ENCODE assay signal across 24 cellular contexts in genomic region chr6:29655658-29656057, GRCh38. TPM values are rescaled to one million over a fixed set of nuclear protein-coding genes. Genes with fewer than 3 reads are reported as not detected.
DNase-seq lines count a peak whose midpoint lies in the region; ATAC-seq, FAIRE-seq and TF ChIP-seq lines count a peak whose summit lies in the region.
"Had no signal": no experiment of that assay in that cellular context is flagged by ENCODE, and none has a peak within 500 bp of the region (broad histone marks: within the 10 kb centered on the region; RNA-seq: fewer than 3 reads in every experiment).

No MANE protein-coding gene starts in this region.

- H3K9ac ChIP-seq in H9 (ENCODE audit: extremely low read depth, insufficient read length, low read length) = no peak overlapping the region

- BruUV-seq in Calu3 (replicated peaks; lab: Mats Ljungman, UMichigan) = no TSS peak

- H3K79me1 ChIP-seq in H9 (ENCODE audit: insufficient read depth, low read depth, low read length, poor library complexity, severe bottlenecking) = no peaks in the 10 kb centered on the region

- H3K4me3 Mint-ChIP-seq in H9 (no peak overlapping the region), Calu3 (ENCODE audit: low read depth, unreplicated experiment) (no peak overlapping the region)
- H3K4me3 Mint-ChIP-seq: B cell; CD4-positive, CD25-positive, alpha-beta regulatory T cell had no signal

- DNase-seq in H9 (no peak), caudate nucleus (lab: John Stamatoyannopoulos, UW) (peak in 4 of 61 donors; percentile 8 to 20 (median 14)), Right ventricle myocardium superior (no peak), NCI-H524 treated with DMSO at 0.1 percent for 48 hours (lab: John Stamatoyannopoulos, UW) (no peak), Calu3 (no peak), H54 (ENCODE audit: insufficient read length, low spot score) (no peak)
- DNase-seq in stimulated activated CD4-positive, alpha-beta T cell treated with anti-CD3 and anti-CD28 coated beads, Interleukin-12 subunit alpha, Interleukin-12 subunit beta, amount 100 ng/mL, for 4 hours = no peak
- DNase-seq: CD4-positive, CD25-positive, alpha-beta regulatory T cell; COR-L47; MM.1S; NCI-H1092; NCI-H146; NCI-H2029 treated with DMSO at 0.1 percent for 48 hours; NCI-H2171; NCI-H446; NCI-H69; OCI-M1; SIG-M5 had no signal

- no peak overlapping the region for H2BK120ac ChIP-seq in H9 (ENCODE audit: low read depth, low read length, poor library complexity, severe bottlenecking)

- H3K23ac ChIP-seq in H9 (ENCODE audit: insufficient read length, low read depth, low read length) = no peak overlapping the region

- no CpG with 5 or more reads among the region's 6 CpGs for WGBS in H9 (ENCODE audit: extremely low coverage, insufficient read length, low lambda C conversion rate)

- H2BK15ac ChIP-seq in H9 (ENCODE audit: low read depth, low read length) = no peak overlapping the region

- H2AFZ ChIP-seq in H9 (ENCODE audit: low read length) = no peak overlapping the region

- no peak overlapping the region for H4K8ac ChIP-seq in H9 (replicated peaks; ENCODE audit: insufficient read length, low read depth, low read length)

- no peak overlapping the region for H3T11ph ChIP-seq in H9 (ENCODE audit: low read length)

- H3K36me3 Mint-ChIP-seq in H9 (ENCODE audit: insufficient read depth in 1 of 3, low read depth in 3 of 3) (no peaks in the 10 kb centered on the region), Calu3 (ENCODE audit: insufficient read depth, unreplicated experiment) (no peaks in the 10 kb centered on the region)
- H3K36me3 Mint-ChIP-seq: CD4-positive, CD25-positive, alpha-beta regulatory T cell had no signal

- peaks cover 32 to 43% of the 10 kb centered on the region in 2 experiments for H3K4me1 Mint-ChIP-seq in H9
- H3K4me1 Mint-ChIP-seq in Calu3 (ENCODE audit: low read depth, unreplicated experiment) = no peaks in the 10 kb centered on the region

- H3K27ac ChIP-seq in H9 (ENCODE audit: insufficient read length, low read depth, low read length) (no peak overlapping the region), caudate nucleus (ENCODE audit: low read depth, low read length) (peak overlapping the region; percentile 99), layer of hippocampus (ENCODE audit: low read depth, low read length) (peak overlapping the region; percentile 98)

- H3K27ac Mint-ChIP-seq in H9 (peak overlapping the region; percentile 29 to 55 (median 34); a peak in 3 of 7 replicates), Calu3 (ENCODE audit: unreplicated experiment) (no peak overlapping the region)
- H3K27ac Mint-ChIP-seq: B cell; CD4-positive, CD25-positive, alpha-beta regulatory T cell had no signal

- H3K23me2 ChIP-seq in H9 (ENCODE audit: insufficient read length, low read depth, low read length, poor library complexity, severe bottlenecking) = no peaks in the 10 kb centered on the region

- CTCF ChIA-PET in Calu3 (lab: Charles Lee) = interaction anchor here (1.1 kb wide), 1 partner anchor 94 kb away, joined by 6 read pairs; no protein-coding TSS in a partner anchor

- no peak overlapping the region for H3K4ac ChIP-seq in H9 (ENCODE audit: low read depth, low read length)

- intact Hi-C loops in Right ventricle myocardium superior (cut with DNase I) = no loop called here
- intact Hi-C loops in Calu3 (cut with micrococcal nuclease; ENCODE audit: unreplicated experiment) = no loop called here

- no peak overlapping the region for H4K5ac ChIP-seq in H9 (ENCODE audit: insufficient read length, low read depth, low read length)

- no peak overlapping the region for H3K56ac ChIP-seq in H9 (ENCODE audit: insufficient read length, low read depth, low read length)

- H3K14ac ChIP-seq in H9 (ENCODE audit: insufficient read depth, low read length) = no peak overlapping the region

- peaks cover 7% of the 10 kb centered on the region for H3K4me1 ChIP-seq in H9 (ENCODE audit: insufficient read depth, low read length)

- no peaks in the 10 kb centered on the region for H3K9me3 ChIP-seq in H9 (ENCODE audit: control insufficient read depth, low read depth, low read length)

- H3K27me3 ChIP-seq in H9 (ENCODE audit: insufficient read depth, low read length) (no peaks in the 10 kb centered on the region), layer of hippocampus (ENCODE audit: control insufficient read depth, insufficient read depth, low read length) (no peaks in the 10 kb centered on the region)

- H2BK5ac ChIP-seq in H9 (ENCODE audit: insufficient read length, low read length) = no peak overlapping the region

- peak; percentile 44 for ATAC-seq in Right ventricle myocardium superior (ENCODE audit: poor library complexity)
- ATAC-seq: HCT116 had no signal

- H2BK20ac ChIP-seq in H9 (ENCODE audit: low read depth, low read length, poor library complexity, severe bottlenecking) = no peak overlapping the region

- H2BK12ac ChIP-seq in H9 (ENCODE audit: insufficient read length, low read depth, low read length) = no peak overlapping the region

- no peaks in the 10 kb centered on the region for H3K79me2 ChIP-seq in H9 (ENCODE audit: insufficient read depth, low read length)

- H3K9me3 Mint-ChIP-seq in H9 = no peaks in the 10 kb centered on the region
- no peaks in the 10 kb centered on the region for H3K9me3 Mint-ChIP-seq in Calu3 (ENCODE audit: low read depth, unreplicated experiment)
- H3K9me3 Mint-ChIP-seq: CD4-positive, CD25-positive, alpha-beta regulatory T cell had no signal

- H3K4me2 ChIP-seq in H9 (ENCODE audit: insufficient read depth, insufficient read length, low read length) = no peak overlapping the region

- H3K27me3 Mint-ChIP-seq in H9 (ENCODE audit: low read depth) (no peaks in the 10 kb centered on the region), Calu3 (ENCODE audit: unreplicated experiment) (no peaks in the 10 kb centered on the region)

- H3K18ac ChIP-seq in H9 (ENCODE audit: insufficient read length, low read depth, low read length) = no peak overlapping the region

- H4K20me1 ChIP-seq in H9 (ENCODE audit: control insufficient read depth, insufficient read depth, insufficient read length) = no peaks in the 10 kb centered on the region

- no peak for TF ChIP-seq CTCF in H9 (conservative IDR thresholded peaks at IDR 0.05)
- no peak for TF ChIP-seq CTCF in Calu3 (IDR thresholded peaks at IDR 0.05; ENCODE audit: unreplicated experiment)

- no peak overlapping the region for H4K91ac ChIP-seq in H9 (ENCODE audit: insufficient read length, low read depth, low read length)

- no peak for TF ChIP-seq POLR2A in H54 (IDR thresholded peaks at IDR 0.05; ENCODE audit: low read depth, low read length)

- H2AK5ac ChIP-seq in H9 (ENCODE audit: insufficient read length, low read length) = no peak overlapping the region

- FAIRE-seq in H54 (lab: Jason Lieb, UNC) = no peak
- FAIRE-seq: G401.6 had no signal

RNA-seq across cellular contexts. Expression of gene MOG, which starts 1.2 kb away (rescaled TPM):
- total RNA-seq in H9 (2021) = 0.55 and 0.83 TPM in 2 replicates
- total RNA-seq in Right ventricle myocardium superior = 10.3 TPM
- not detected in 2 replicates for total RNA-seq in Calu3 (2022)
- total RNA-seq: A172; B cell; CD4-positive, CD25-positive, alpha-beta regulatory T cell; LHCN-M2 had no signal

RNA-seq across cellular contexts. Expression of gene GABBR1, which starts 22.7 kb away (rescaled TPM):
- 132 and 146 TPM in 2 replicates for total RNA-seq in H9 (2021)
- total RNA-seq in Right ventricle myocardium superior = 18.4 TPM
- 35.3 and 42.2 TPM in 2 replicates for total RNA-seq in Calu3 (2022)

RNA-seq across cellular contexts. Expression of gene ZFP57, which starts 25.3 kb away (rescaled TPM):
- 1.4 and 1.7 TPM in 2 replicates for total RNA-seq in H9 (2021)
- total RNA-seq in Right ventricle myocardium superior = not detected
- 0.83 TPM in 1 of 2 replicates, not detected in the other for total RNA-seq in Calu3 (2022)
- total RNA-seq: A172, LHCN-M2 had no signal
